In genomic region chrX:24655679-24656078, GRCh38 we compare ENCODE assay signal across 12 cellular contexts. TPM values are rescaled to one million over a fixed set of nuclear protein-coding genes. Genes with fewer than 3 reads are reported as not detected.
DNase-seq lines count a peak whose midpoint lies in the region; ATAC-seq and TF ChIP-seq lines count a peak whose summit lies in the region.
"Not testable (repeated sequence)": the region's sequence is repeated elsewhere in the genome, so short reads cannot be mapped to it uniquely, and the experiment has no call there.
"Had no signal": no experiment of that assay in that cellular context is flagged by ENCODE, and none has a peak within 500 bp of the region (broad histone marks: within the 10 kb centered on the region; RNA-seq: fewer than 3 reads in every experiment).

No MANE protein-coding gene starts in this region.

- not testable (repeated sequence) for H3K27ac ChIP-seq in hepatocyte; mesendoderm (ENCODE audit: low read depth, low read length)

- DNase-seq in ELF-1 (ENCODE audit: low read depth, low spot score) = peak; percentile 46
- peak; percentile 25 for DNase-seq in H7
- peak; percentile 26 for DNase-seq in NCI-H2171 treated with DMSO at 0.1 percent for 48 hours (lab: John Stamatoyannopoulos, UW)
- peak; percentile 11 for DNase-seq in WTC11 (ENCODE audit: low spot score)
- DNase-seq in hepatocyte (ENCODE audit: low spot score); progenitor cell of endocrine pancreas (ENCODE audit: low spot score, unreplicated experiment): not testable (repeated sequence)
- peak; percentile 38 for DNase-seq in mesendoderm

- H2AFZ ChIP-seq in hepatocyte = not testable (repeated sequence)

- peak; percentile 91 for ATAC-seq in WTC11

- not testable (repeated sequence) for H3K4me3 ChIP-seq in H7 (ENCODE audit: insufficient read depth, low read depth, low read length); hepatocyte; mesendoderm (ENCODE audit: low read length)

- not testable (repeated sequence) for H3K27me3 Mint-ChIP-seq in WTC11 (ENCODE audit: low read depth); progenitor cell of endocrine pancreas

- H2BK15ac ChIP-seq in mesendoderm (replicated peaks; ENCODE audit: low read depth) = not testable (repeated sequence)

- H3K4me1 Mint-ChIP-seq in WTC11 = peaks cover 14% of the 10 kb centered on the region
- not testable (repeated sequence) for H3K4me1 Mint-ChIP-seq in progenitor cell of endocrine pancreas (ENCODE audit: low read depth)

- not testable (repeated sequence) for H3K9me3 ChIP-seq in hepatocyte (ENCODE audit: low read depth)

- not testable (repeated sequence) for H3K23ac ChIP-seq in mesendoderm (ENCODE audit: low read length)

- not testable (repeated sequence) for H3K4me2 ChIP-seq in hepatocyte; mesendoderm (ENCODE audit: low read length)

- H4K5ac ChIP-seq in mesendoderm (ENCODE audit: low read length) = not testable (repeated sequence)

- H3K4me3 Mint-ChIP-seq in WTC11; progenitor cell of endocrine pancreas (ENCODE audit: low read depth): not testable (repeated sequence)

- not testable (repeated sequence) for TF ChIP-seq CTCF in WTC11 (IDR thresholded peaks at IDR 0.05)
- TF ChIP-seq CTCF in hepatocyte (IDR thresholded peaks at IDR 0.05; ENCODE audit: poor library complexity) (peak; percentile 4), progenitor cell of endocrine pancreas (IDR thresholded peaks at IDR 0.05; ENCODE audit: unreplicated experiment) (peak; percentile 39)

- H3K79me2 ChIP-seq in hepatocyte; mesendoderm (ENCODE audit: control insufficient read depth, insufficient read depth, low read length): not testable (repeated sequence)

- H3K36me3 Mint-ChIP-seq in WTC11; progenitor cell of endocrine pancreas (ENCODE audit: insufficient read depth): not testable (repeated sequence)

- not testable (repeated sequence) for H3K9ac ChIP-seq in mesendoderm (ENCODE audit: low read length)

- H3K4me1 ChIP-seq in hepatocyte (ENCODE audit: insufficient read depth) = peaks cover 26% of the 10 kb centered on the region
- H3K4me1 ChIP-seq in mesendoderm (ENCODE audit: control insufficient read depth, low read depth, low read length) = not testable (repeated sequence)

- not testable (repeated sequence) for H2BK5ac ChIP-seq in mesendoderm (ENCODE audit: low read length)

- not testable (repeated sequence) for H3K36me3 ChIP-seq in H7 (replicated peaks; ENCODE audit: control insufficient read depth, insufficient read depth, low read length); hepatocyte (replicated peaks; ENCODE audit: insufficient read depth, low read depth); mesendoderm (ENCODE audit: control insufficient read depth, insufficient read depth, low read length)

- not testable (repeated sequence) for H3K56ac ChIP-seq in mesendoderm (ENCODE audit: low read length)

- H3K9me3 Mint-ChIP-seq in WTC11; progenitor cell of endocrine pancreas (ENCODE audit: low read depth): not testable (repeated sequence)

- POLR2A ChIA-PET in WTC11 (lab: Charles Lee) = interaction anchor here (0.6 kb wide), 3 partner anchors 10 to 166 kb away, joined by 3 read pairs; no protein-coding TSS in a partner anchor

- 43% methylated on average over 9 of the region's 9 CpGs for WGBS in hepatocyte (ENCODE audit: low lambda C conversion rate, missing lambda C conversion rate)
- WGBS in mesendoderm (ENCODE audit: extremely low coverage, insufficient coverage, low lambda C conversion rate) = no CpG with 5 or more reads among the region's 9 CpGs

- CTCF ChIA-PET in WTC11 (lab: Charles Lee) = interaction anchor here (0.7 to 2.9 kb wide), 11 partner anchors 9 to 632 kb away, joined by 3 to 9 read pairs (median 4); partner anchors contain the start of genes PCYT1B and PDK3

- not testable (repeated sequence) for H4K8ac ChIP-seq in mesendoderm (ENCODE audit: low read depth, low read length)

- not testable (repeated sequence) for H3K79me1 ChIP-seq in mesendoderm (ENCODE audit: low read length)

- H4K20me1 ChIP-seq in hepatocyte (ENCODE audit: insufficient read depth, poor library complexity, severe bottlenecking) = not testable (repeated sequence)

- not testable (repeated sequence) for H2AK5ac ChIP-seq in mesendoderm (ENCODE audit: low read length)

- TF ChIP-seq EP300 in Ishikawa (IDR thresholded peaks at IDR 0.05; ENCODE audit: borderline replicate concordance) = not testable (repeated sequence)

- not testable (repeated sequence) for H2BK120ac ChIP-seq in mesendoderm (ENCODE audit: low read depth, low read length)

- not testable (repeated sequence) for H3K18ac ChIP-seq in mesendoderm (ENCODE audit: low read length)

- H3K27ac Mint-ChIP-seq in WTC11, progenitor cell of endocrine pancreas: not testable (repeated sequence)

- H3K27me3 ChIP-seq in H7 (ENCODE audit: control insufficient read depth, insufficient read depth, low read length); hepatocyte; mesendoderm (ENCODE audit: insufficient read depth, low read length, poor library complexity): not testable (repeated sequence)

- H3K9me2 ChIP-seq in hepatocyte (replicated peaks; ENCODE audit: insufficient read depth) = not testable (repeated sequence)

- 0 out of 2 replicates have a peak, but pooled peaks have one; percentile 10 for TF ChIP-seq RAD21 in Ishikawa (IDR thresholded peaks at IDR 0.05; ENCODE audit: low read depth)

- not testable (repeated sequence) for H3K4ac ChIP-seq in mesendoderm (ENCODE audit: low read depth, low read length)

TF ChIP-seq in WTC11, 78 proteins besides CTCF, POLR2A, EP300 and RAD21:
- 0 out of 2 replicates have a peak, but pooled peaks have one; percentile 14 for TF ChIP-seq ZNF121 (CRISPR knock-in tag; IDR thresholded peaks at IDR 0.05)
TF ChIP-seq in WTC11: peak in this region for 1; not testable (repeated sequence) for 77.

RNA-seq across cellular contexts. Expression of gene PCYT1B, which starts 8.5 kb away (rescaled TPM):
- 17.4 and 22.9 TPM in 2 replicates for total RNA-seq in H7 (2014; rRNA removed; shearing (Covaris generic))
- 20.7 to 27.2 TPM (median 26.4 TPM) in 3 replicates for total RNA-seq in WTC11 (2021)
- 17.1 and 19.8 TPM in 2 replicates for total RNA-seq in hepatocyte
- 5.8 and 7.8 TPM in 2 replicates for polyA plus RNA-seq in hepatocyte
- polyA plus RNA-seq in mesendoderm (2013, experiment 1 of 2) = 21.3 TPM
- polyA plus RNA-seq in mesendoderm (2013, experiment 2 of 2) = 22.1 TPM
- 26.6 and 29.2 TPM in 2 replicates for total RNA-seq in progenitor cell of endocrine pancreas
- total RNA-seq: CD4-positive, alpha-beta T cell; CD8-positive, alpha-beta memory T cell; GM23248 had no signal
- polyA plus RNA-seq: CD8-positive, alpha-beta memory T cell; GM12878; GM23248 had no signal

RNA-seq across cellular contexts. Expression of gene POLA1, which starts 38.0 kb away (rescaled TPM):
- total RNA-seq in H7 (2014; rRNA removed; shearing (Covaris generic)) = 36.7 and 54.7 TPM in 2 replicates
- total RNA-seq in WTC11 (2021) (27.4 to 29.9 TPM (median 27.4 TPM) in 3 replicates), hepatocyte (18.9 and 19.0 TPM in 2 replicates), progenitor cell of endocrine pancreas (44.8 and 45.1 TPM in 2 replicates)
- 4.9 and 7.7 TPM in 2 replicates for polyA plus RNA-seq in hepatocyte
- polyA plus RNA-seq in mesendoderm (2013, experiment 1 of 2) = 15.3 TPM
- polyA plus RNA-seq in mesendoderm (2013, experiment 2 of 2) = 15.7 TPM
